ENCODE assay signal across 12 cellular contexts in the genomic region with DNA sequence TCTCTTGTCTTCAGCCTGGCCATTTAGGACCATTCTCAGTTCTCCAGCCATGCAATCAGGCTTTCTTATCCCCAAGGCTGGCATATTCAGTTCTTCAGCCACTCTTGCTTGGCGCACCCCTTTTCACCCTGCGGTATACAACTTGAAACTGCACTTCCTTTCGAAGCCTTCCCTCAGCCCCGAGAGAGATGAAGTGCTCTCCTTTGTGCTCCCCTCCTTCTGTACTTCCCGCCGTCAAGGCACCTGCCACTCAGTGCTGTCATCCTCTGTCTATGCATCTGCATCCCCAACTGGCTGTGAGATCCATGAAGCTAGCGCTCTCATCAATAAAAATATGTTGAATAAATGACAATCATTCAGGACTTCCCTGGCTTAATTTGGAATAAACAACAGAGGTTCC. TPM values are rescaled to one million over a fixed set of nuclear protein-coding genes. Genes with fewer than 3 reads are reported as not detected.
DNase-seq lines count a peak whose midpoint lies in the region; ATAC-seq lines count a peak whose summit lies in the region.
"Had no signal": no experiment of that assay in that cellular context is flagged by ENCODE, and none has a peak within 500 bp of the region (broad histone marks: within the 10 kb centered on the region; RNA-seq: fewer than 3 reads in every experiment).

No MANE protein-coding gene starts in this region.

- H3K27me3 Mint-ChIP-seq in naive B cell, result peaks cover 6 to 21% (median 10%) of the 10 kb centered on the region in 3 donors

- peak overlapping the region in 4 of 8 donors; percentile 17 to 74 (median 38) for H3K4me3 Mint-ChIP-seq in naive B cell

- peaks cover 0 to 4% (median 0%) of the 10 kb centered on the region in 7 donors for H3K9me3 Mint-ChIP-seq in naive B cell

- no peaks in the 10 kb centered on the region for H3K36me3 Mint-ChIP-seq in naive B cell

- peak; percentile 76 for ATAC-seq in GM21576 (IDR thresholded peaks at IDR 0.05; ENCODE audit: unreplicated experiment)
- peak; percentile 80 for ATAC-seq in HG03342 (IDR thresholded peaks at IDR 0.05; ENCODE audit: unreplicated experiment)
- peak; percentile 52 to 61 for ATAC-seq in naive B cell (ENCODE audit: low read depth in 2 of 2)

- H3K27ac Mint-ChIP-seq in naive B cell, result peak overlapping the region in 2 of 6 donors; percentile 2 to 29

- DNase-seq in NOMO-1 treated with DMSO at 0.1 percent for 48 hours (lab: John Stamatoyannopoulos, UW; ENCODE audit: unreplicated experiment) (peak; percentile 14), NOMO-1 (lab: John Stamatoyannopoulos, UW; ENCODE audit: unreplicated experiment in 2 of 2) (no peak), naive B cell (no peak), NCI-H510A (lab: John Stamatoyannopoulos, UW) (no peak), cerebellar cortex (ENCODE audit: low spot score) (no peak), NCI-H146 (lab: John Stamatoyannopoulos, UW) (no peak)
- DNase-seq: amygdala, GDM1, kidney glomerular epithelial cell, NCI-H2171 treated with DMSO at 0.1 percent for 48 hours had no signal

- peaks cover 13 to 16% (median 14%) of the 10 kb centered on the region in 3 donors for H3K4me1 Mint-ChIP-seq in naive B cell

RNA-seq across cellular contexts. Expression of gene MORC1, which starts 45.7 kb away (rescaled TPM):
- polyA plus RNA-seq in naive B cell (ENCODE audit: low read depth in 6 of 6), result under 1 TPM in 1 of 6 donors, not detected in 5; 0.12 TPM
